ENCODE assay signal across 8 cellular contexts in genomic region chr11:65492637-65493366, GRCh38. TPM values are rescaled to one million over a fixed set of nuclear protein-coding genes. Genes with fewer than 3 reads are reported as not detected.
A peak's percentile ranks its signal among the peaks of the same experiment; 100 is the strongest.
DNase-seq lines count a peak whose midpoint lies in the region; ATAC-seq and TF ChIP-seq lines count a peak whose summit lies in the region.

No MANE protein-coding gene starts in this region.

- peak overlapping the region; percentile 66 for H3K4me3 Mint-ChIP-seq in memory B cell

- peaks cover 42% of the 10 kb centered on the region for H3K4me1 ChIP-seq in thymus (ENCODE audit: control insufficient read depth, insufficient read depth, low read length)

- H3K9me3 Mint-ChIP-seq in memory B cell: no peaks in the 10 kb centered on the region

- no peaks in the 10 kb centered on the region for H3K36me3 Mint-ChIP-seq in memory B cell

- H3K9me3 ChIP-seq in thymus (ENCODE audit: control insufficient read depth): no peaks in the 10 kb centered on the region

- H3K4me1 Mint-ChIP-seq in memory B cell: peaks cover 51% of the 10 kb centered on the region

- H3K27ac Mint-ChIP-seq in memory B cell: peak overlapping the region; percentile 77

- no peaks in the 10 kb centered on the region for H3K27me3 Mint-ChIP-seq in memory B cell

- ATAC-seq in memory B cell (ENCODE audit: low read depth) (no peak), HG02759 (IDR thresholded peaks at IDR 0.05; ENCODE audit: unreplicated experiment) (no peak)

- H3K36me3 ChIP-seq in thymus (ENCODE audit: control insufficient read depth, insufficient read depth): no peaks in the 10 kb centered on the region

- no peaks in the 10 kb centered on the region for H3K27me3 ChIP-seq in thymus (ENCODE audit: control insufficient read depth, insufficient read depth)

- peak overlapping the region; percentile 89 for H3K27ac ChIP-seq in thymus (ENCODE audit: low read depth)

- DNase-seq in Ammon's horn (ENCODE audit: low spot score) (peak; percentile 91), OCI-M1 (lab: John Stamatoyannopoulos, UW) (peak; percentile 94), cerebellar cortex (ENCODE audit: low spot score) (peak; percentile 85), memory B cell (ENCODE audit: low spot score in 2 of 2) (no peak)
- DNase-seq in central memory CD4-positive, alpha-beta T cell: no peak

- WGBS in thymus: 62% methylated on average over 6 of the region's 6 CpGs

- no peak overlapping the region for H3K4me3 ChIP-seq in thymus (ENCODE audit: low read length)

- peak; percentile 41 for TF ChIP-seq POLR2A in GM18526 (IDR thresholded peaks at IDR 0.05; ENCODE audit: extremely low read depth, insufficient read length)

RNA-seq across cellular contexts. Expression of gene MALAT1, which starts 6.0 kb away (rescaled TPM):
- 682 TPM for polyA plus RNA-seq in thymus

RNA-seq across cellular contexts. Expression of gene SCYL1, which starts 32.1 kb away (rescaled TPM):
- polyA plus RNA-seq in thymus: 68.1 TPM

Comparison
In these comparisons a context has a peak if more than half of its experiments do, and no peak if none do; other contexts are left out.
1. DNase-seq: peak in Ammon's horn (single experiment), OCI-M1 (single experiment) and cerebellar cortex (single experiment); none in memory B cell (0 of 2) and central memory CD4-positive, alpha-beta T cell (single experiment).